Comparison of ENCODE assay signal across 12 cellular contexts in the genomic region with DNA sequence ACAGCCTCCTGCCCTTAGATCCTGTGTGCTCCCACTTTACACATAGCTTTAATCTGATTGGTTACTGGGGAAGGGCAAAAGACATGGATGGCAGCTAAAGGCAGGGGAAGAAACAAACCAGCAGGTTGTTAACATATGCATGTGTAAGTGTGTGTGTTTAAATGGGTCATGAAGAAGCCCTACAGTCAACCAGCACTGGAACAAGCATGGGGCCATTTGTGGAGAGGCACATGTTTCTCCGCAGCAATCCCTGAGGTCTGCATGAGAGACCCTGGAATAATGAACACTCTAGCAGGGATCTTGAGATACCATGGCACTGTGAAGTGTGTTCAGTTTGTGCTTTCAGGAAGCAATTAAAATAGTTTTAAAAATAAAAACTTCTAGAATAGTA. TPM values are rescaled to one million over a fixed set of nuclear protein-coding genes. Genes with fewer than 3 reads are reported as not detected.
A peak's percentile ranks its signal among the peaks of the same experiment; 100 is the strongest.
DNase-seq lines count a peak whose midpoint lies in the region; ATAC-seq and TF ChIP-seq lines count a peak whose summit lies in the region.
"Had no signal": no experiment of that assay in that cellular context is flagged by ENCODE, and none has a peak within 500 bp of the region (broad histone marks: within the 10 kb centered on the region; RNA-seq: fewer than 3 reads in every experiment).

No MANE protein-coding gene starts in this region.

- H3K4me3 ChIP-seq in left lung (no peak overlapping the region), thyroid gland (replicated peaks in 1 of 3) (no peak overlapping the region)
- H3K4me3 ChIP-seq: cardiac muscle cell had no signal

- CTCF ChIA-PET in activated naive CD4-positive, alpha-beta T cell treated with anti-CD3 and anti-CD28 coated beads, Interleukin-2, amount 10 ng/mL, durations not matched to agents 7 days and 5 days (lab: Charles Lee): interaction anchor here (0.6 to 0.8 kb wide), 4 partner anchors 25 to 118 kb away, joined by 3 to 4 read pairs (median 3); no protein-coding TSS in a partner anchor
- CTCF ChIA-PET in activated CD8-positive, alpha-beta T cell treated with anti-CD3 and anti-CD28 coated beads for 36 hours (lab: Charles Lee): interaction anchor here (1.0 to 2.2 kb wide), 8 partner anchors 9 to 156 kb away, joined by 3 to 9 read pairs (median 5); no protein-coding TSS in a partner anchor

- no peak for ATAC-seq in activated naive CD4-positive, alpha-beta T cell treated with anti-CD3 and anti-CD28 coated beads, Interleukin-2, amount 50 U/mL, for 72 hours
- no peak for ATAC-seq in activated CD8-positive, alpha-beta T cell treated with anti-CD3 and anti-CD28 coated beads for 36 hours
- ATAC-seq in left lung (peak; percentile 37), GM21786 (IDR thresholded peaks at IDR 0.05; ENCODE audit: unreplicated experiment) (no peak)

- H3K27ac Mint-ChIP-seq in activated naive CD4-positive, alpha-beta T cell treated with anti-CD3 and anti-CD28 coated beads, Interleukin-2, amount 10 ng/mL, durations not matched to agents 7 days and 5 days: peak overlapping the region; percentile 93
- peak overlapping the region in 1 of 2 donors; percentile 69 for H3K27ac Mint-ChIP-seq in activated naive CD4-positive, alpha-beta T cell treated with anti-CD3 and anti-CD28 coated beads, Interleukin-2, amount 50 U/mL, for 72 hours
- peak overlapping the region; percentile 95 for H3K27ac Mint-ChIP-seq in activated CD8-positive, alpha-beta T cell treated with anti-CD3 and anti-CD28 coated beads for 36 hours

- no peaks in the 10 kb centered on the region for H3K9me3 ChIP-seq in left lung
- no peaks in the 10 kb centered on the region for H3K9me3 ChIP-seq in thyroid gland

- no peak for TF ChIP-seq CTCF in activated CD8-positive, alpha-beta T cell treated with anti-CD3 and anti-CD28 coated beads for 36 hours (IDR thresholded peaks at IDR 0.05)
- no peak for TF ChIP-seq CTCF in left lung (IDR thresholded peaks at IDR 0.05)
- no peak for TF ChIP-seq CTCF in thyroid gland (IDR thresholded peaks at IDR 0.05)
- TF ChIP-seq CTCF in GM13977 (IDR thresholded peaks at IDR 0.05; ENCODE audit: extremely low read depth, insufficient read depth, missing control alignments): no peak

- H3K9me3 Mint-ChIP-seq in activated naive CD4-positive, alpha-beta T cell treated with anti-CD3 and anti-CD28 coated beads, Interleukin-2, amount 10 ng/mL, durations not matched to agents 7 days and 5 days: no peaks in the 10 kb centered on the region
- no peaks in the 10 kb centered on the region for H3K9me3 Mint-ChIP-seq in activated naive CD4-positive, alpha-beta T cell treated with anti-CD3 and anti-CD28 coated beads, Interleukin-2, amount 50 U/mL, for 72 hours
- H3K9me3 Mint-ChIP-seq in activated CD8-positive, alpha-beta T cell treated with anti-CD3 and anti-CD28 coated beads for 36 hours: no peaks in the 10 kb centered on the region

- peaks cover 87% of the 10 kb centered on the region for H3K4me1 Mint-ChIP-seq in activated naive CD4-positive, alpha-beta T cell treated with anti-CD3 and anti-CD28 coated beads, Interleukin-2, amount 10 ng/mL, durations not matched to agents 7 days and 5 days
- peaks cover 86% of the 10 kb centered on the region for H3K4me1 Mint-ChIP-seq in activated CD8-positive, alpha-beta T cell treated with anti-CD3 and anti-CD28 coated beads for 36 hours (ENCODE audit: low read depth)

- WGBS in thyroid gland, 2 donors: 42 to 50% methylated on average over 1 of the region's 1 CpG

- no peaks in the 10 kb centered on the region for H3K27me3 Mint-ChIP-seq in activated naive CD4-positive, alpha-beta T cell treated with anti-CD3 and anti-CD28 coated beads, Interleukin-2, amount 10 ng/mL, durations not matched to agents 7 days and 5 days
- no peaks in the 10 kb centered on the region for H3K27me3 Mint-ChIP-seq in activated CD8-positive, alpha-beta T cell treated with anti-CD3 and anti-CD28 coated beads for 36 hours

- H3K4me1 ChIP-seq in left lung: peaks cover 52 to 92% of the 10 kb centered on the region in 2 donors
- peaks cover 81 to 86% of the 10 kb centered on the region in 2 donors for H3K4me1 ChIP-seq in thyroid gland

- peak overlapping the region; percentile 89 for H3K4me3 Mint-ChIP-seq in activated naive CD4-positive, alpha-beta T cell treated with anti-CD3 and anti-CD28 coated beads, Interleukin-2, amount 10 ng/mL, durations not matched to agents 7 days and 5 days
- peak overlapping the region; percentile 99 for H3K4me3 Mint-ChIP-seq in activated CD8-positive, alpha-beta T cell treated with anti-CD3 and anti-CD28 coated beads for 36 hours

- POLR2A ChIA-PET in activated CD8-positive, alpha-beta T cell treated with anti-CD3 and anti-CD28 coated beads for 36 hours (lab: Charles Lee): interaction anchor here (0.6 to 2.5 kb wide), 8 partner anchors 10 to 102 kb away, joined by 3 to 7 read pairs (median 4); no protein-coding TSS in a partner anchor

- no peak for DNase-seq in activated naive CD4-positive, alpha-beta T cell treated with anti-CD3 and anti-CD28 coated beads, Interleukin-2, amount 10 ng/mL, durations not matched to agents 7 days and 5 days
- no peak for DNase-seq in activated naive CD4-positive, alpha-beta T cell treated with anti-CD3 and anti-CD28 coated beads, Interleukin-2, amount 50 U/mL, for 72 hours (ENCODE audit: low spot score in 2 of 2)
- DNase-seq in activated CD8-positive, alpha-beta T cell treated with anti-CD3 and anti-CD28 coated beads for 36 hours: no peak
- DNase-seq in left lung (no peak), thyroid gland (peak; percentile 54 to 60), GM13977 (ENCODE audit: low spot score) (no peak), NCI-H2227 (lab: John Stamatoyannopoulos, UW; ENCODE audit: unreplicated experiment) (no peak)
- DNase-seq: NCI-H1694; nucleus accumbens; stimulated activated naive CD4-positive, alpha-beta T cell treated with Interleukin-2 at 50 U/mL for 16 hours had no signal

- TF ChIP-seq POLR2A in thyroid gland (IDR thresholded peaks at IDR 0.05): peak in 1 of 2 donors; percentile 58

- peaks cover 0 to 9% of the 10 kb centered on the region in 2 donors for H3K36me3 ChIP-seq in left lung
- no peaks in the 10 kb centered on the region for H3K36me3 ChIP-seq in thyroid gland
- H3K36me3 ChIP-seq: cardiac muscle cell had no signal

- intact Hi-C loops in activated CD8-positive, alpha-beta T cell treated with anti-CD3 and anti-CD28 coated beads for 36 hours (cut with micrococcal nuclease): loop anchor here (10.0 kb wide), 1 partner anchor 52 kb away; no protein-coding TSS in a partner anchor
- intact Hi-C loops in left lung (cut with DNase I): no loop called here
- intact Hi-C loops in thyroid gland (cut with DNase I): loop anchor here (5.0 kb wide), 1 partner anchor 60 kb away; no protein-coding TSS in a partner anchor

- H3K36me3 Mint-ChIP-seq in activated naive CD4-positive, alpha-beta T cell treated with anti-CD3 and anti-CD28 coated beads, Interleukin-2, amount 10 ng/mL, durations not matched to agents 7 days and 5 days: peaks cover 62% of the 10 kb centered on the region
- peaks cover 18 to 24% of the 10 kb centered on the region in 2 donors for H3K36me3 Mint-ChIP-seq in activated naive CD4-positive, alpha-beta T cell treated with anti-CD3 and anti-CD28 coated beads, Interleukin-2, amount 50 U/mL, for 72 hours
- H3K36me3 Mint-ChIP-seq in activated CD8-positive, alpha-beta T cell treated with anti-CD3 and anti-CD28 coated beads for 36 hours (ENCODE audit: low read depth): peaks cover 33% of the 10 kb centered on the region

- in situ Hi-C loops in GM13977 (cut with MboI; ENCODE audit: low pct_unique_long_range_greater_than_20kb, low sequenced_read_pairs, unreplicated experiment): no loop called here

- H3K27ac ChIP-seq in left lung: peak overlapping the region; percentile 62 to 68
- H3K27ac ChIP-seq in thyroid gland: peak overlapping the region; percentile 95 to 100 (median 100)
- H3K27ac ChIP-seq: cardiac muscle cell had no signal

- H3K27me3 ChIP-seq in left lung (no peaks in the 10 kb centered on the region), thyroid gland (no peaks in the 10 kb centered on the region)
- H3K27me3 ChIP-seq: cardiac muscle cell had no signal

RNA-seq across cellular contexts. Expression of gene KLF13, which starts 6.0 kb away (rescaled TPM):
- 100 to 1,000 TPM; 124 to 161 TPM for total RNA-seq in activated naive CD4-positive, alpha-beta T cell treated with anti-CD3 and anti-CD28 coated beads, Interleukin-2, amount 50 U/mL, for 72 hours
- 100 to 1,000 TPM; 163 to 175 TPM for total RNA-seq in activated CD8-positive, alpha-beta T cell treated with anti-CD3 and anti-CD28 coated beads for 36 hours
- total RNA-seq in left lung: 100 to 1,000 TPM; 110 to 116 TPM
- total RNA-seq in thyroid gland: 100 to 1,000 TPM in 2 of 4 donors, 10 to 100 TPM in 2; 84.0 to 117 (median 97.6) TPM

Comparison
In these comparisons a context has a peak if more than half of its experiments do, and no peak if none do; other contexts are left out.
1. DNase-seq: peak in thyroid gland (2 of 2); none in activated naive CD4-positive, alpha-beta T cell treated with anti-CD3 and anti-CD28 coated beads, Interleukin-2, amount 10 ng/mL, durations not matched to agents 7 days and 5 days (single experiment), activated naive CD4-positive, alpha-beta T cell treated with anti-CD3 and anti-CD28 coated beads, Interleukin-2, amount 50 U/mL, for 72 hours (0 of 2), activated CD8-positive, alpha-beta T cell treated with anti-CD3 and anti-CD28 coated beads for 36 hours (single experiment), left lung (0 of 2), GM13977 (single experiment) and NCI-H2227 (single experiment).
2. intact Hi-C loops: an anchor here in activated CD8-positive, alpha-beta T cell treated with anti-CD3 and anti-CD28 coated beads for 36 hours (10.0 kb wide) and thyroid gland (5.0 kb wide); none called in left lung.